ENCODE assay signal across 8 cellular contexts in the genomic region with DNA sequence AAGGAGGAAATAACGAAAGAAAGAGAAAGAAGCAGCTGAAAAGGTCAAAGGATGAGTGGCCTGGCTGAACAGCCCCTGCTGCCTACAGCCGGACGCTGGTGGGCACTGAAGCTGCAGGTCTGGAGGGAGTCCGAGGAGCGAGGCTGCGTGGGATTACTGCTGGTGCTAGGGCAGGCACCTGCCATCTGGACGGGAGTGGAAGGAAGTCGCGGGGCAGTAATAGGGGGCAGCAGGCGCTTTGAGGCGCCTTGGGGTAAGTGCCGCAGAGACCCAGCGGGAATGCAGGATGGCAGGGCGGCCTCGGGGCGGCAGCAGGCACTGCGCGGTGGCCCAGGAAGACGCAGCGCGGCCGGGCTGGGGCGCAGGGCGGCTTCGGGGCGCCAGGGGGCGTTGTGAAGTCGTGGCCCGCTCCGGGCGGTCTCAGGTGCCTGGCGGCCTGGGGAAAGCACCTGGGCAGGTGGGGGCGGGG. TPM values are rescaled to one million over a fixed set of nuclear protein-coding genes. Genes with fewer than 3 reads are reported as not detected.
DNase-seq lines count a peak whose midpoint lies in the region; ATAC-seq, FAIRE-seq and TF ChIP-seq lines count a peak whose summit lies in the region.

No MANE protein-coding gene starts in this region.

- peak; percentile 25 to 74 (median 58) for DNase-seq in CD4-positive, alpha-beta T cell
- peak; percentile 45 for DNase-seq in HTR-8/SVneo (ENCODE audit: insufficient read length, low spot score)
- peak; percentile 82 to 87 for DNase-seq in activated T-cell treated with anti-CD3 and anti-CD28 coated beads, Interleukin-2, amount 50 U/mL, for 48 hours
- DNase-seq in fibroblast of lung (ENCODE audit: low read depth in 2 of 2): peak; percentile 35 to 56
- DNase-seq in stimulated activated naive CD4-positive, alpha-beta T cell (lab: John Stamatoyannopoulos, UW): peak; percentile 44 to 65 (median 56)

- no peaks in the 10 kb centered on the region for H3K36me3 Mint-ChIP-seq in CD4-positive, alpha-beta T cell (ENCODE audit: low read depth)
- no peaks in the 10 kb centered on the region for H3K36me3 Mint-ChIP-seq in nephron (ENCODE audit: low read depth)

- intact Hi-C loops in CD4-positive, alpha-beta T cell (cut with DNase I, micrococcal nuclease): loop anchor here in 1 of 2 experiments (2.0 kb wide), 1 partner anchor 251 kb away; no protein-coding TSS in a partner anchor

- no peaks in the 10 kb centered on the region for H3K9me3 Mint-ChIP-seq in CD4-positive, alpha-beta T cell
- no peaks in the 10 kb centered on the region for H3K9me3 Mint-ChIP-seq in nephron

- H3K4me1 ChIP-seq in OCI-LY1 (ENCODE audit: insufficient read depth, low read length, severe bottlenecking) (peaks cover 10% of the 10 kb centered on the region), fibroblast of lung (ENCODE audit: control insufficient read depth, extremely low read depth, insufficient read depth, low read length) (no peaks in the 10 kb centered on the region)

- H2AFZ ChIP-seq in OCI-LY1 (ENCODE audit: low read length) (no peak overlapping the region), fibroblast of lung (ENCODE audit: low read length) (no peak overlapping the region)

- H3K9me2 ChIP-seq in OCI-LY1 (ENCODE audit: low read depth, low read length): no peaks in the 10 kb centered on the region

- H3K4me2 ChIP-seq in OCI-LY1 (ENCODE audit: low read length) (peak overlapping the region; percentile 66), fibroblast of lung (ENCODE audit: extremely low read depth, insufficient read depth, low read length) (no peak overlapping the region)

- peaks cover 83% of the 10 kb centered on the region for H3K27me3 Mint-ChIP-seq in CD4-positive, alpha-beta T cell
- H3K27me3 Mint-ChIP-seq in nephron (ENCODE audit: low read depth): peaks cover 72% of the 10 kb centered on the region

- FAIRE-seq in HTR-8/SVneo (lab: Jason Lieb, UNC): no peak

- H3F3A ChIP-seq in OCI-LY1 (ENCODE audit: insufficient read depth, low read length): no peaks in the 10 kb centered on the region

- CTCF ChIA-PET in CD4-positive, alpha-beta T cell (lab: Charles Lee): interaction anchor here (1.0 to 2.0 kb wide), 3 partner anchors 9 to 253 kb away, joined by 3 to 7 read pairs (median 6); partner anchors contain the start of gene USP31

- H3K79me2 ChIP-seq in OCI-LY1 (ENCODE audit: insufficient read depth, low read length) (no peaks in the 10 kb centered on the region), fibroblast of lung (ENCODE audit: control insufficient read depth, insufficient read depth, low read length) (no peaks in the 10 kb centered on the region)

- no peak overlapping the region for H3K4me3 Mint-ChIP-seq in CD4-positive, alpha-beta T cell
- peak overlapping the region; percentile 46 to 66 (median 51) for H3K4me3 Mint-ChIP-seq in nephron

- H3K9ac ChIP-seq in OCI-LY1 (ENCODE audit: low read length) (no peak overlapping the region), fibroblast of lung (ENCODE audit: insufficient read depth, low read length) (no peak overlapping the region)

- ATAC-seq in CD4-positive, alpha-beta T cell (ENCODE audit: poor library complexity): peak; percentile 99
- ATAC-seq in GM19468 (IDR thresholded peaks at IDR 0.05; ENCODE audit: extremely low read depth, unreplicated experiment): peak; percentile 81

- H4K20me1 ChIP-seq in OCI-LY1 (ENCODE audit: insufficient read depth, low read length) (no peaks in the 10 kb centered on the region), fibroblast of lung (ENCODE audit: control insufficient read depth, extremely low read depth, insufficient read depth, low read length) (no peaks in the 10 kb centered on the region)

- H3K4me3 ChIP-seq in OCI-LY1 (ENCODE audit: low read depth, low read length, poor library complexity, severe bottlenecking): peak overlapping the region; percentile 49
- no peak overlapping the region for H3K4me3 ChIP-seq in fibroblast of lung (replicated peaks in 1 of 4; ENCODE audit: control extremely low read depth in 1 of 4, insufficient read depth in 1 of 4, low read depth in 3 of 4, low read length in 4 of 4)

- peak; percentile 61 for TF ChIP-seq CTCF in CD4-positive, alpha-beta T cell (IDR thresholded peaks at IDR 0.05)
- TF ChIP-seq CTCF in OCI-LY1 (IDR thresholded peaks at IDR 0.05; ENCODE audit: low read length) (peak; percentile 97), fibroblast of lung (conservative IDR thresholded peaks at IDR 0.05 in 1 of 2, IDR thresholded peaks at IDR 0.05 in 1 of 2; ENCODE audit: low read depth in 1 of 2, low read length in 2 of 2) (peak; percentile 61 to 62), nephron (IDR thresholded peaks at IDR 0.05; ENCODE audit: unreplicated experiment in 3 of 3) (peak; percentile 82 to 88 (median 88))

- H3K9me3 ChIP-seq in CD4-positive, alpha-beta T cell (ENCODE audit: control insufficient read depth, low read length): no peaks in the 10 kb centered on the region
- H3K9me3 ChIP-seq in OCI-LY1 (ENCODE audit: low read length) (no peaks in the 10 kb centered on the region), fibroblast of lung (ENCODE audit: control insufficient read depth, insufficient read depth, low read depth, low read length) (no peaks in the 10 kb centered on the region)

- peaks cover 80% of the 10 kb centered on the region for H3K27me3 ChIP-seq in CD4-positive, alpha-beta T cell (ENCODE audit: control insufficient read depth, insufficient read depth, low read length)
- H3K27me3 ChIP-seq in OCI-LY1 (ENCODE audit: insufficient read depth, low read length) (no peaks in the 10 kb centered on the region), fibroblast of lung (ENCODE audit: control insufficient read depth, insufficient read depth, low read length) (peaks cover 29% of the 10 kb centered on the region)

- H3K36me3 ChIP-seq in OCI-LY1 (ENCODE audit: insufficient read depth, low read length): no peaks in the 10 kb centered on the region
- H3K36me3 ChIP-seq in fibroblast of lung (ENCODE audit: control insufficient read depth, insufficient read depth, low read length): no peaks in the 10 kb centered on the region

- POLR2A ChIA-PET in CD4-positive, alpha-beta T cell (lab: Charles Lee): no interaction called here

- H3K4me1 Mint-ChIP-seq in CD4-positive, alpha-beta T cell (ENCODE audit: low read depth): peaks cover 5% of the 10 kb centered on the region
- H3K4me1 Mint-ChIP-seq in nephron: peaks cover 4% of the 10 kb centered on the region

- no peak overlapping the region for H3K27ac ChIP-seq in CD4-positive, alpha-beta T cell (ENCODE audit: low read depth, low read length)
- H3K27ac ChIP-seq in OCI-LY1 (ENCODE audit: low read depth, low read length, poor library complexity, severe bottlenecking) (no peak overlapping the region), fibroblast of lung (ENCODE audit: insufficient read depth, low read length) (no peak overlapping the region)

- no peak overlapping the region for H3K27ac Mint-ChIP-seq in CD4-positive, alpha-beta T cell
- H3K27ac Mint-ChIP-seq in nephron: no peak overlapping the region

RNA-seq across cellular contexts. Expression of gene SCNN1G, which starts 0.3 kb away (rescaled TPM):
- total RNA-seq in CD4-positive, alpha-beta T cell: not detected
- not detected in 2 replicates for total RNA-seq in fibroblast of lung
- not detected in 2 replicates for polyA plus RNA-seq in fibroblast of lung
- not detected in 2 replicates for polyA plus RNA-seq in fibroblast of lung (2012)
- not detected in 2 replicates for polyA minus RNA-seq in fibroblast of lung (ENCODE audit: low replicate concordance)

RNA-seq across cellular contexts. Expression of gene USP31, which starts 33.0 kb away (rescaled TPM):
- 1 to 10 TPM; 1.6 to 1.7 TPM for total RNA-seq in CD4-positive, alpha-beta T cell
- 5.6 and 5.8 TPM in 2 replicates for total RNA-seq in fibroblast of lung
- polyA plus RNA-seq in fibroblast of lung: 4.8 and 6.0 TPM in 2 replicates
- 2.7 and 3.7 TPM in 2 replicates for polyA plus RNA-seq in fibroblast of lung (2012)
- 13.7 and 14.3 TPM in 2 replicates for polyA minus RNA-seq in fibroblast of lung (ENCODE audit: low replicate concordance)
